ENCODE assay signal across 19 cellular contexts in the genomic region with DNA sequence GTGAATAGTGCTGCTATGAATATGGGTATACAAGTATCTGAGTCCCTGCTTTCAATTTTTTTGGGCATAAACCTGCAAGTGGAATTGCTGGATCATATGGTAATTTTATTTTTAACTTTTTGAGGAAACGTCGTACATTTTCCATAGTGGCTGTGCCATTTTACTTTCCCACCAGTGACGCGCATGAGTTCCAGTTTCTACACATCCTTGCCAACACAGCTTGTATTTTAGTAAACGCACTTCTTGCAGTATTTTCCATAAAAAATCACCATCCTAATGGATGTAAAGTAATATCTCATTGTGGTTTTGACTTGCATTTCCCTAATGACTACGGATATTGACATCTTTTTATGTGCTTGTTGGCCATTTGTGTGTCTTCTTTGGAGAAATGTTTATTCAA.
A peak's percentile ranks its signal among the peaks of the same experiment; 100 is the strongest.
DNase-seq lines count a peak whose midpoint lies in the region; ATAC-seq, FAIRE-seq and TF ChIP-seq lines count a peak whose summit lies in the region.
"Had no signal": no experiment of that assay in that cellular context is flagged by ENCODE, and none has a peak within 500 bp of the region (broad histone marks: within the 10 kb centered on the region; RNA-seq: fewer than 3 reads in every experiment).

No MANE protein-coding gene starts in this region.

- no peak for TF ChIP-seq POLR2A in endothelial cell of umbilical vein (IDR thresholded peaks at IDR 0.05; ENCODE audit: low read depth, low read length)

- POLR2A ChIA-PET in endothelial cell of umbilical vein (lab: Charles Lee) = no interaction called here

- H3K4me1 ChIP-seq in endothelial cell of umbilical vein (ENCODE audit: control insufficient read depth, extremely low read depth, insufficient read depth, low read length) (peaks cover 14% of the 10 kb centered on the region), smooth muscle cell (ENCODE audit: low read depth) (peaks cover 3% of the 10 kb centered on the region)

- TF ChIP-seq CTCF in endothelial cell of umbilical vein (IDR thresholded peaks at IDR 0.05; ENCODE audit: extremely low read depth in 1 of 2, insufficient read depth in 1 of 2, low read depth in 1 of 2, low read length in 2 of 2) (no peak), smooth muscle cell (IDR thresholded peaks at IDR 0.05; ENCODE audit: borderline replicate concordance, insufficient read depth, poor library complexity, severe bottlenecking) (no peak)

- WGBS in smooth muscle cell (ENCODE audit: low lambda C conversion rate) = 94% methylated on average over 6 of the region's 6 CpGs

- H3K36me3 ChIP-seq in endothelial cell of umbilical vein (ENCODE audit: control insufficient read depth in 2 of 2, extremely low read depth in 1 of 2, insufficient read depth in 2 of 2, low read length in 2 of 2) (no peaks in the 10 kb centered on the region), smooth muscle cell (ENCODE audit: low read depth) (no peaks in the 10 kb centered on the region)

- peak overlapping the region; percentile 22 for H3K27ac Mint-ChIP-seq in activated T-cell treated with anti-CD3 and anti-CD28 coated beads, Interleukin-2, amount 50 U/mL, for 72 hours
- H3K27ac Mint-ChIP-seq: CD4-positive, CD25-positive, alpha-beta regulatory T cell; CD8-positive, alpha-beta memory T cell; H9; IgD-negative memory B cell had no signal

- H4K20me1 ChIP-seq in endothelial cell of umbilical vein (replicated peaks; ENCODE audit: control insufficient read depth, extremely low read depth, insufficient read depth, low read length) (no peaks in the 10 kb centered on the region), smooth muscle cell (ENCODE audit: low read depth) (no peaks in the 10 kb centered on the region)

- H3K79me2 ChIP-seq in endothelial cell of umbilical vein (ENCODE audit: control insufficient read depth, insufficient read depth, low read length) (no peaks in the 10 kb centered on the region), smooth muscle cell (ENCODE audit: low read depth) (no peaks in the 10 kb centered on the region)

- dilution Hi-C loops in endothelial cell of umbilical vein (cut with MboI; ENCODE audit: extremely low pct_ligation_motif_present, low sequenced_read_pairs) = no loop called here

- FAIRE-seq in endothelial cell of umbilical vein (lab: Jason Lieb, UNC) = no peak
- FAIRE-seq: HepG2 had no signal

- no peaks in the 10 kb centered on the region for H3K9me3 Mint-ChIP-seq in activated T-cell treated with anti-CD3 and anti-CD28 coated beads, Interleukin-2, amount 50 U/mL, for 72 hours
- H3K9me3 Mint-ChIP-seq: CD8-positive, alpha-beta memory T cell; H9; IgD-negative memory B cell had no signal

- no peak for ATAC-seq in activated T-cell treated with anti-CD3 and anti-CD28 coated beads, Interleukin-2, amount 50 U/mL, for 72 hours (replicated peaks in 1 of 2)
- ATAC-seq in HG03354 (IDR thresholded peaks at IDR 0.05; ENCODE audit: poor library complexity, severe bottlenecking, unreplicated experiment) = no peak
- ATAC-seq: HepG2 had no signal

- H3K9me3 ChIP-seq in endothelial cell of umbilical vein (replicated peaks; ENCODE audit: control insufficient read depth, insufficient read depth, low read length) = no peaks in the 10 kb centered on the region
- no peaks in the 10 kb centered on the region for H3K9me3 ChIP-seq in smooth muscle cell (replicated peaks; ENCODE audit: low read depth)

- H3K27me3 ChIP-seq in endothelial cell of umbilical vein (ENCODE audit: control insufficient read depth in 2 of 2, insufficient read depth in 2 of 2, low read length in 2 of 2) = no peaks in the 10 kb centered on the region
- no peaks in the 10 kb centered on the region for H3K27me3 ChIP-seq in smooth muscle cell (ENCODE audit: low read depth)

- BruUV-seq in endothelial cell of umbilical vein (replicated peaks; lab: Mats Ljungman, UMichigan) = no TSS peak

- intact Hi-C loops in endothelial cell of umbilical vein (cut with micrococcal nuclease) = no loop called here

- H3K4me3 Mint-ChIP-seq in activated T-cell treated with anti-CD3 and anti-CD28 coated beads, Interleukin-2, amount 50 U/mL, for 72 hours = no peak overlapping the region
- H3K4me3 Mint-ChIP-seq: CD4-positive, CD25-positive, alpha-beta regulatory T cell; CD8-positive, alpha-beta memory T cell; H9; IgD-negative memory B cell had no signal

- no peaks in the 10 kb centered on the region for H3K27me3 Mint-ChIP-seq in activated T-cell treated with anti-CD3 and anti-CD28 coated beads, Interleukin-2, amount 50 U/mL, for 72 hours (ENCODE audit: low read depth)
- H3K27me3 Mint-ChIP-seq: CD4-positive, CD25-positive, alpha-beta regulatory T cell; IgD-negative memory B cell had no signal

- H3K4me1 Mint-ChIP-seq in activated T-cell treated with anti-CD3 and anti-CD28 coated beads, Interleukin-2, amount 50 U/mL, for 72 hours (ENCODE audit: low read depth) = peaks cover 25% of the 10 kb centered on the region
- H3K4me1 Mint-ChIP-seq: H9 had no signal

- H3K36me3 Mint-ChIP-seq in activated T-cell treated with anti-CD3 and anti-CD28 coated beads, Interleukin-2, amount 50 U/mL, for 72 hours (ENCODE audit: insufficient read depth in 2 of 2) = peaks cover 0 to 2% of the 10 kb centered on the region in 2 donors
- H3K36me3 Mint-ChIP-seq: CD4-positive, CD25-positive, alpha-beta regulatory T cell had no signal

- H3K9ac ChIP-seq in endothelial cell of umbilical vein (replicated peaks; ENCODE audit: extremely low read depth, insufficient read depth, low read length) (no peak overlapping the region), smooth muscle cell (ENCODE audit: low read depth) (no peak overlapping the region)

- H2AFZ ChIP-seq in endothelial cell of umbilical vein (ENCODE audit: low read depth, low read length) (no peak overlapping the region), smooth muscle cell (ENCODE audit: low read depth) (peak overlapping the region; percentile 16)

- DNase-seq in activated T-cell treated with anti-CD3 and anti-CD28 coated beads, Interleukin-2, amount 50 U/mL, for 72 hours = no peak
- DNase-seq in activated T-cell treated with anti-CD3 and anti-CD28 coated beads for 4 hours = no peak
- DNase-seq in endothelial cell of umbilical vein (ENCODE audit: low read depth, low spot score) = peak; percentile 47
- no peak for DNase-seq in smooth muscle cell (lab: John Stamatoyannopoulos, UW; ENCODE audit: unreplicated experiment)
- no peak for DNase-seq in caudate nucleus (lab: John Stamatoyannopoulos, UW)
- no peak for DNase-seq in GDM1 (lab: John Stamatoyannopoulos, UW)
- DNase-seq: 8988T; C1 segment of cervical spinal cord; CD4-positive, CD25-positive, alpha-beta regulatory T cell; CD8-positive, alpha-beta memory T cell; COR-L47; DMS 273 treated with DMSO at 0.1 percent for 48 hours; DMS53; GF-D8; GOT3; H9 had no signal

- H3F3A ChIP-seq in smooth muscle cell (ENCODE audit: low read depth) = peaks cover 13% of the 10 kb centered on the region

- CTCF ChIA-PET in endothelial cell of umbilical vein (lab: Charles Lee) = interaction anchor here (1.2 to 2.2 kb wide), 3 partner anchors 8 to 271 kb away, joined by 3 to 5 read pairs (median 5); no protein-coding TSS in a partner anchor

- no peak overlapping the region for H3K4me3 ChIP-seq in endothelial cell of umbilical vein (replicated peaks in 1 of 3; ENCODE audit: insufficient read depth in 1 of 3, low read depth in 1 of 3, low read length in 3 of 3)
- H3K4me3 ChIP-seq in smooth muscle cell = no peak overlapping the region

- no peaks in the 10 kb centered on the region for H3K9me1 ChIP-seq in endothelial cell of umbilical vein (replicated peaks; ENCODE audit: control insufficient read depth, extremely low read depth, insufficient read depth, low read length)

- H3K4me2 ChIP-seq in endothelial cell of umbilical vein (ENCODE audit: insufficient read depth, low read length) = peak overlapping the region; percentile 16
- H3K4me2 ChIP-seq in smooth muscle cell = no peak overlapping the region

- no peak overlapping the region for H3K27ac ChIP-seq in endothelial cell of umbilical vein (ENCODE audit: insufficient read depth, low read depth, low read length)
- H3K27ac ChIP-seq in smooth muscle cell (ENCODE audit: low read depth) = no peak overlapping the region
- H3K27ac ChIP-seq in caudate nucleus (ENCODE audit: low read depth, low read length) = no peak overlapping the region

TF ChIP-seq in endothelial cell of umbilical vein, 7 proteins besides CTCF, POLR2A, EP300 and RAD21:
- no peak for TF ChIP-seq MAX (IDR thresholded peaks at IDR 0.05; ENCODE audit: insufficient read depth, insufficient read length)
- TF ChIP-seq EZH2 (IDR thresholded peaks at IDR 0.05; ENCODE audit: borderline replicate concordance, low read depth, low read length, severe bottlenecking) = no peak
- no peak for TF ChIP-seq POLR2AphosphoS5 (IDR thresholded peaks at IDR 0.05; ENCODE audit: insufficient read depth, low read depth, low read length)
- no peak for TF ChIP-seq FOS (IDR thresholded peaks at IDR 0.05; ENCODE audit: borderline replicate concordance, insufficient read depth, low read length)
- no peak for TF ChIP-seq GATA2 (IDR thresholded peaks at IDR 0.05; ENCODE audit: insufficient read depth, insufficient read length, low read depth, low read length)
- no peak for TF ChIP-seq MYC (IDR thresholded peaks at IDR 0.05; ENCODE audit: low read depth, low read length)
- TF ChIP-seq JUN (IDR thresholded peaks at IDR 0.05; ENCODE audit: borderline replicate concordance, insufficient read depth, insufficient read length, low read depth) = no peak
TF ChIP-seq in endothelial cell of umbilical vein: peak in this region for 0.
